In genomic region chr20:38181971-38182370, GRCh38 we compare ENCODE assay signal across 14 cellular contexts. TPM values are rescaled to one million over a fixed set of nuclear protein-coding genes. Genes with fewer than 3 reads are reported as not detected.
DNase-seq lines count a peak whose midpoint lies in the region; ATAC-seq and TF ChIP-seq lines count a peak whose summit lies in the region.
"Had no signal": no experiment of that assay in that cellular context is flagged by ENCODE, and none has a peak within 500 bp of the region (broad histone marks: within the 10 kb centered on the region; RNA-seq: fewer than 3 reads in every experiment).

No MANE protein-coding gene starts in this region.

- no peaks in the 10 kb centered on the region for H3K4me1 Mint-ChIP-seq in stimulated activated effector memory CD8-positive, alpha-beta T cell treated with anti-CD3 and anti-CD28 coated beads, Interleukin-12 subunit alpha, Interleukin-12 subunit beta, amount 100 ng/mL, for 72 hours
- H3K4me1 Mint-ChIP-seq: CD4-positive, CD25-positive, alpha-beta regulatory T cell had no signal

- H3K36me3 Mint-ChIP-seq in stimulated activated effector memory CD8-positive, alpha-beta T cell treated with anti-CD3 and anti-CD28 coated beads, Interleukin-12 subunit alpha, Interleukin-12 subunit beta, amount 100 ng/mL, for 72 hours: no peaks in the 10 kb centered on the region
- H3K36me3 Mint-ChIP-seq: CD4-positive, CD25-positive, alpha-beta regulatory T cell had no signal

- peak overlapping the region in 5 of 11 experiments; percentile 32 to 70 (median 50); a peak in 8 of 22 replicates for H3K27ac ChIP-seq in BLaER1 treated with 17β-estradiol and CSF1 and Interleukin-3, amounts not matched to agents 10 nM and 100 nM
- H3K27ac ChIP-seq in coronary artery (no peak overlapping the region), neutrophil (peak overlapping the region; percentile 49), upper lobe of right lung (no peak overlapping the region)

- TF ChIP-seq CTCF in coronary artery (IDR thresholded peaks at IDR 0.05) (no peak), neutrophil (IDR thresholded peaks at IDR 0.05) (no peak), upper lobe of right lung (IDR thresholded peaks at IDR 0.05) (no peak)

- peaks cover 0 to 11% (median 8%) of the 10 kb centered on the region in 11 experiments; a peak in 19 of 22 replicates for H3K9me3 ChIP-seq in BLaER1 treated with 17β-estradiol and CSF1 and Interleukin-3, amounts not matched to agents 10 nM and 100 nM (replicated peaks in 1 of 11)
- H3K9me3 ChIP-seq in neutrophil: no peaks in the 10 kb centered on the region
- H3K9me3 ChIP-seq in upper lobe of right lung: no peaks in the 10 kb centered on the region
- H3K9me3 ChIP-seq: BE2C had no signal

- ATAC-seq in upper lobe of right lung: no peak
- no peak for ATAC-seq in stimulated activated effector memory CD8-positive, alpha-beta T cell treated with anti-CD3 and anti-CD28 coated beads, Interleukin-12 subunit alpha, Interleukin-12 subunit beta, amount 100 ng/mL, for 72 hours
- ATAC-seq: A549 had no signal

- H3K36me3 ChIP-seq in BLaER1 treated with 17β-estradiol and CSF1 and Interleukin-3, amounts not matched to agents 10 nM and 100 nM: no peaks in the 10 kb centered on the region; a peak in 1 of 22 replicates
- H3K36me3 ChIP-seq in neutrophil (no peaks in the 10 kb centered on the region), upper lobe of right lung (no peaks in the 10 kb centered on the region)
- H3K36me3 ChIP-seq: BE2C had no signal

- H3K9me3 Mint-ChIP-seq in stimulated activated effector memory CD8-positive, alpha-beta T cell treated with anti-CD3 and anti-CD28 coated beads, Interleukin-12 subunit alpha, Interleukin-12 subunit beta, amount 100 ng/mL, for 72 hours: no peaks in the 10 kb centered on the region
- H3K9me3 Mint-ChIP-seq: CD4-positive, CD25-positive, alpha-beta regulatory T cell; HFFc6 had no signal

- DNase-seq in M059J (ENCODE audit: low read depth) (peak; percentile 63), coronary artery (ENCODE audit: low spot score) (peak; percentile 5), upper lobe of right lung (no peak), iPS-NIHi7 (ENCODE audit: extremely low spot score) (no peak), GF-D8 (lab: John Stamatoyannopoulos, UW) (no peak)
- DNase-seq in stimulated activated effector memory CD8-positive, alpha-beta T cell treated with anti-CD3 and anti-CD28 coated beads, Interleukin-12 subunit alpha, Interleukin-12 subunit beta, amount 100 ng/mL, for 72 hours (ENCODE audit: low spot score in 2 of 2): no peak
- DNase-seq: CD4-positive, CD25-positive, alpha-beta regulatory T cell; HCEC 1CT had no signal

- intact Hi-C loops in upper lobe of right lung (cut with DNase I): no loop called here

- H3K9ac ChIP-seq in BLaER1 treated with 17β-estradiol and CSF1 and Interleukin-3, amounts not matched to agents 10 nM and 100 nM: no peak overlapping the region; a peak in 1 of 22 replicates

- H3K27ac Mint-ChIP-seq in stimulated activated effector memory CD8-positive, alpha-beta T cell treated with anti-CD3 and anti-CD28 coated beads, Interleukin-12 subunit alpha, Interleukin-12 subunit beta, amount 100 ng/mL, for 72 hours: no peak overlapping the region
- H3K27ac Mint-ChIP-seq: CD4-positive, CD25-positive, alpha-beta regulatory T cell had no signal

- no peaks in the 10 kb centered on the region for H3K27me3 ChIP-seq in BLaER1 treated with 17β-estradiol and CSF1 and Interleukin-3, amounts not matched to agents 10 nM and 100 nM
- H3K27me3 ChIP-seq in neutrophil (no peaks in the 10 kb centered on the region), upper lobe of right lung (no peaks in the 10 kb centered on the region)
- H3K27me3 ChIP-seq: BE2C had no signal

- peak overlapping the region in 10 of 11 experiments; percentile 30 to 86 (median 74); a peak in 18 of 22 replicates for H3K4me2 ChIP-seq in BLaER1 treated with 17β-estradiol and CSF1 and Interleukin-3, amounts not matched to agents 10 nM and 100 nM
- H3K4me2 ChIP-seq: A549 had no signal

- no peaks in the 10 kb centered on the region for H4K20me1 ChIP-seq in BLaER1 treated with 17β-estradiol and CSF1 and Interleukin-3, amounts not matched to agents 10 nM and 100 nM

- no peak overlapping the region for H3K4me3 Mint-ChIP-seq in stimulated activated effector memory CD8-positive, alpha-beta T cell treated with anti-CD3 and anti-CD28 coated beads, Interleukin-12 subunit alpha, Interleukin-12 subunit beta, amount 100 ng/mL, for 72 hours
- H3K4me3 Mint-ChIP-seq: CD4-positive, CD25-positive, alpha-beta regulatory T cell; HFFc6 had no signal

- no peak overlapping the region for H3K4me3 ChIP-seq in BLaER1 treated with 17β-estradiol and CSF1 and Interleukin-3, amounts not matched to agents 10 nM and 100 nM
- H3K4me3 ChIP-seq in coronary artery (no peak overlapping the region), neutrophil (ENCODE audit: low read depth in 1 of 2, low read length in 1 of 2) (no peak overlapping the region), upper lobe of right lung (no peak overlapping the region)
- H3K4me3 ChIP-seq: A549, GM12878 had no signal

- H3K4me1 ChIP-seq in BLaER1 treated with 17β-estradiol and CSF1 and Interleukin-3, amounts not matched to agents 10 nM and 100 nM: peaks cover 15 to 43% (median 28%) of the 10 kb centered on the region in 10 experiments
- H3K4me1 ChIP-seq in neutrophil (ENCODE audit: control insufficient read depth in 1 of 2, insufficient read depth in 1 of 2, low read depth in 1 of 2, low read length in 1 of 2): peaks cover 24 to 33% of the 10 kb centered on the region in 2 experiments
- H3K4me1 ChIP-seq in upper lobe of right lung: no peaks in the 10 kb centered on the region

RNA-seq across cellular contexts. Expression of gene TGM2, which starts 16.9 kb away (rescaled TPM):
- total RNA-seq in M059J (2014; rRNA removed; shearing (Covaris generic)): 76.6 and 108 TPM in 2 replicates
- total RNA-seq in upper lobe of right lung: 562 TPM
- total RNA-seq: CD4-positive, CD25-positive, alpha-beta regulatory T cell had no signal

Comparison
In these comparisons a context has a peak if more than half of its experiments do, and no peak if none do; other contexts are left out.
1. DNase-seq: peak in M059J (single experiment) and coronary artery (single experiment); none in upper lobe of right lung (single experiment), iPS-NIHi7 (single experiment), GF-D8 (single experiment) and stimulated activated effector memory CD8-positive, alpha-beta T cell treated with anti-CD3 and anti-CD28 coated beads, Interleukin-12 subunit alpha, Interleukin-12 subunit beta, amount 100 ng/mL, for 72 hours (0 of 2).